ENCODE assay signal across 27 cellular contexts in genomic region chr14:33592298-33592697, GRCh38.
A peak's percentile ranks its signal among the peaks of the same experiment; 100 is the strongest.
DNase-seq lines count a peak whose midpoint lies in the region; TF ChIP-seq lines count a peak whose summit lies in the region.
"Had no signal": no experiment of that assay in that cellular context is flagged by ENCODE, and none has a peak within 500 bp of the region (broad histone marks: within the 10 kb centered on the region; RNA-seq: fewer than 3 reads in every experiment).

No MANE protein-coding gene starts in this region.

- CTCF ChIA-PET in BJ (lab: Yijun Ruan, JAX), result no interaction called here

- POLR2A ChIA-PET in BJ (lab: Charles Lee), result no interaction called here

- TF ChIP-seq CTCF in BJ (IDR thresholded peaks at IDR 0.05; ENCODE audit: insufficient read depth, low read depth, low read length) (no peak), brain microvascular endothelial cell (IDR thresholded peaks at IDR 0.05; ENCODE audit: low read depth, low read length, missing control alignments) (no peak)

- in situ Hi-C loops in brain microvascular endothelial cell (cut with HindIII; ENCODE audit: low pct_ligation_motif_present, low sequenced_read_pairs), result no loop called here

- no peaks in the 10 kb centered on the region for H3K36me3 ChIP-seq in BJ (ENCODE audit: control insufficient read depth, insufficient read depth, low read length)
- no peaks in the 10 kb centered on the region for H3K36me3 ChIP-seq in brain microvascular endothelial cell (replicated peaks)
- H3K36me3 ChIP-seq: BLaER1 treated with 17β-estradiol and CSF1 and Interleukin-3, amounts not matched to agents 10 nM and 100 nM; colonic mucosa; esophagus muscularis mucosa; ovary; right atrium auricular region; SJCRH30; transverse colon had no signal

- no peak overlapping the region for H3K4me3 ChIP-seq in BJ (ENCODE audit: low read depth, low read length)
- H3K4me3 ChIP-seq in brain microvascular endothelial cell (ENCODE audit: low read depth, low read length), result no peak overlapping the region
- H3K4me3 ChIP-seq: BLaER1 treated with 17β-estradiol and CSF1 and Interleukin-3, amounts not matched to agents 10 nM and 100 nM; colonic mucosa; esophagus muscularis mucosa; K562; ovary; right atrium auricular region; SJCRH30; transverse colon had no signal

- H3K27ac ChIP-seq in brain microvascular endothelial cell, result no peak overlapping the region
- H3K27ac ChIP-seq: BLaER1 treated with 17β-estradiol and CSF1 and Interleukin-3, amounts not matched to agents 10 nM and 100 nM; colonic mucosa; esophagus muscularis mucosa; ovary; right atrium auricular region; SJCRH30; transverse colon had no signal

- DNase-seq in BJ (ENCODE audit: low read depth) (peak; percentile 27), M059J (ENCODE audit: low read depth) (peak; percentile 23), brain microvascular endothelial cell (peak; percentile 45), kidney tubule cell (ENCODE audit: low spot score) (peak; percentile 17), NCI-H146 (lab: John Stamatoyannopoulos, UW) (no peak), NCI-H2029 (lab: John Stamatoyannopoulos, UW) (no peak), cerebellar nuclear complex (lab: John Stamatoyannopoulos, UW) (no peak)
- DNase-seq in activated naive CD4-positive, alpha-beta T cell treated with anti-CD3 and anti-CD28 coated beads, Interleukin-2, amount 50 U/mL, for 16 hours, result no peak
- DNase-seq: activated CD4-positive, alpha-beta T cell treated with anti-CD3 and anti-CD28 coated beads, Interleukin-2, amount 10 ng/mL, durations not matched to agents 24 days and 14 days; activated naive CD4-positive, alpha-beta T cell treated with anti-CD3 and anti-CD28 coated beads, Interleukin-2, amount 10 ng/mL, durations not matched to agents 7 days and 5 days; activated T-cell treated with anti-CD3 and anti-CD28 coated beads, Interleukin-2, amount 50 U/mL, for 72 hours; colonic mucosa; effector memory CD8-positive, alpha-beta T cell; glutamatergic neuron; left colon; natural killer cell; NCI-H2029 treated with DMSO at 0.1 percent for 48 hours; NCI-H446 treated with DMSO at 0.1 percent for 48 hours; ovary; SJCRH30; stimulated activated CD4-positive, alpha-beta T cell treated with anti-CD3 and anti-CD28 coated beads, Interleukin-15, amount 100 ng/mL, for 24 hours; stimulated activated CD8-positive, alpha-beta memory T cell treated with anti-CD3 and anti-CD28 coated beads, Interleukin-4, amount 100 ng/mL, for 48 hours; transverse colon had no signal

- no peaks in the 10 kb centered on the region for H3K27me3 ChIP-seq in BJ (ENCODE audit: control insufficient read depth, insufficient read depth, low read length)
- H3K27me3 ChIP-seq in brain microvascular endothelial cell (replicated peaks), result no peaks in the 10 kb centered on the region
- H3K27me3 ChIP-seq: BLaER1 treated with 17β-estradiol and CSF1 and Interleukin-3, amounts not matched to agents 10 nM and 100 nM; colonic mucosa; esophagus muscularis mucosa; ovary; right atrium auricular region; SJCRH30; transverse colon had no signal

Comparison
In these comparisons a context has a peak if more than half of its experiments do, and no peak if none do; other contexts are left out.
1. DNase-seq: peak in BJ (single experiment), M059J (single experiment), brain microvascular endothelial cell (single experiment) and kidney tubule cell (single experiment); none in NCI-H146 (single experiment), NCI-H2029 (single experiment), cerebellar nuclear complex (0 of 2) and activated naive CD4-positive, alpha-beta T cell treated with anti-CD3 and anti-CD28 coated beads, Interleukin-2, amount 50 U/mL, for 16 hours (single experiment).